Comparison of ENCODE assay signal across 9 cellular contexts in the genomic region with DNA sequence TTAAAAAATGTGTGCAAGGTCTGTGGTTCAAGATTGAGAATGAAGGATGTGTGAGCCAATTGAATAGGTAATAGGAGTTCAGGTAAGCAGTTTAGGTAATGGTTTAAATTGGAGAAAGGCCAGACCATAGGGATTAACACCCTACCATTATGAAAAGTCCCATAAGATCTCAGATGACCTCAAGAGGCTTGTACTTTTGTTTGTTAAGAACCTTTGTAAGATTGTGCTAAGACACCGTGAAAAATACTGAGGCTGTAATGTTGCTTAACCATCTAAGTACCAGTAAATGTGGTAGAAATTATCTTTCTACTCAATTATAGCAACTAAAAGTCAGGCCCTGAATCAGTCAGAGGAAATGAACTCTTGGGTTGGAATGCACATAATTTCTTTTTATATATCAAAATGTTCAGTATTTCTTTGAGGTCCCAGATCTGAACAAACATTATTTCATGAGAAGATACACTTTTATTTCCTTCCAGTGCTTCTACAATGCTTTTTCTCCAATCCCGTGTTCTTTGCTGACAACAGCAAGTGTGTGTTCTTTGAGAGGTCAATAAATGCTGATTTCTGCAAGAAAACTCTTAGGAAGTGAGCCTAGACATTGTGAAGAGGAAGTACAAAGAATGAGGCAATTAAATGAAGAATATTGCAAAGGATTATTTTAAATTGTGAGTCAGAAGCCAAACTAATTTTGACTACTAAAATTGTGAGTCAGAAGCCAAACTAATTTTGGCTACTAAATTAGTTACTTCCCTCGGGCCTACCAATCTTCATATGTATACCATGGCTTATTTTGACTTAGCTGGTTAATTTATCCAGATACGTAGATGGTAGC.
DNase-seq lines count a peak whose midpoint lies in the region; ATAC-seq and TF ChIP-seq lines count a peak whose summit lies in the region.
"Had no signal": no experiment of that assay in that cellular context is flagged by ENCODE, and none has a peak within 500 bp of the region (broad histone marks: within the 10 kb centered on the region; RNA-seq: fewer than 3 reads in every experiment).

No MANE protein-coding gene starts in this region.

- no peak for TF ChIP-seq POLR2A in body of pancreas (IDR thresholded peaks at IDR 0.05)

- H3K4me2 ChIP-seq in neuronal stem cell (ENCODE audit: insufficient read depth, low read length, poor library complexity, severe bottlenecking), result no peak overlapping the region

- H3K27ac ChIP-seq in A673 (ENCODE audit: low read depth, low read length, poor library complexity, severe bottlenecking), result peak overlapping the region; percentile 81
- peak overlapping the region; percentile 10 for H3K27ac ChIP-seq in layer of hippocampus (ENCODE audit: low read depth, low read length)
- H3K27ac ChIP-seq in body of pancreas, result peak overlapping the region in 2 of 4 donors; percentile 17 to 55
- H3K27ac ChIP-seq in neuronal stem cell (replicated peaks; ENCODE audit: low read length), result no peak overlapping the region

- ATAC-seq in T-helper 17 cell (no peak), body of pancreas (no peak)
- ATAC-seq: left colon had no signal

- no peak overlapping the region for H3K18ac ChIP-seq in neuronal stem cell (ENCODE audit: low read length)

- no peak overlapping the region for H3K14ac ChIP-seq in neuronal stem cell (ENCODE audit: low read length)

- H3K4me1 Mint-ChIP-seq in T-helper 17 cell, result peaks cover 34% of the 10 kb centered on the region

- H2AK5ac ChIP-seq in neuronal stem cell (ENCODE audit: low read depth, low read length), result no peak overlapping the region

- no peak overlapping the region for H3K4me3 Mint-ChIP-seq in T-helper 17 cell

- H3K4me3 ChIP-seq in A673 (ENCODE audit: low read depth, low read length, poor library complexity, severe bottlenecking) (peak overlapping the region; percentile 5), body of pancreas (no peak overlapping the region), neuronal stem cell (ENCODE audit: low read length in 2 of 2) (no peak overlapping the region)

- H4K8ac ChIP-seq in neuronal stem cell (ENCODE audit: low read depth, low read length), result no peak overlapping the region

- peak; percentile 92 for DNase-seq in A673 (ENCODE audit: low spot score)
- DNase-seq in HCEC 1CT, result peak; percentile 72
- DNase-seq in T-helper 17 cell, result no peak
- DNase-seq in NCI-H2171 (lab: John Stamatoyannopoulos, UW), result no peak
- DNase-seq in body of pancreas, result no peak
- DNase-seq in neuronal stem cell (ENCODE audit: low spot score), result no peak
- no peak for DNase-seq in NCI-H748 (lab: John Stamatoyannopoulos, UW; ENCODE audit: unreplicated experiment)
- DNase-seq: left colon had no signal

- CTCF ChIA-PET in A673 (lab: Charles Lee), result interaction anchor here (0.6 kb wide), 1 partner anchor 83 kb away, joined by 3 read pairs; no protein-coding TSS in a partner anchor

- H2BK120ac ChIP-seq in neuronal stem cell (ENCODE audit: low read depth, low read length), result no peak overlapping the region

- H3K36me3 ChIP-seq in A673 (ENCODE audit: insufficient read depth, low read length, poor library complexity, severe bottlenecking), result no peaks in the 10 kb centered on the region
- no peaks in the 10 kb centered on the region for H3K36me3 ChIP-seq in body of pancreas (replicated peaks in 1 of 2; ENCODE audit: insufficient read depth in 1 of 2, low read depth in 2 of 2)
- no peaks in the 10 kb centered on the region for H3K36me3 ChIP-seq in neuronal stem cell (replicated peaks in 1 of 2; ENCODE audit: control insufficient read depth in 2 of 2, insufficient read depth in 2 of 2, low read length in 2 of 2)

- H3K9ac ChIP-seq in neuronal stem cell (ENCODE audit: low read depth, low read length, poor library complexity), result no peak overlapping the region

- no peak overlapping the region for H2BK15ac ChIP-seq in neuronal stem cell (ENCODE audit: low read length)

- H3K27me3 ChIP-seq in A673 (replicated peaks; ENCODE audit: insufficient read depth, low read depth, low read length, poor library complexity), result no peaks in the 10 kb centered on the region
- H3K27me3 ChIP-seq in layer of hippocampus (ENCODE audit: control insufficient read depth, insufficient read depth, low read length), result no peaks in the 10 kb centered on the region
- no peaks in the 10 kb centered on the region for H3K27me3 ChIP-seq in body of pancreas
- H3K27me3 ChIP-seq in neuronal stem cell (ENCODE audit: control insufficient read depth in 3 of 3, insufficient read depth in 3 of 3, low read depth in 1 of 3, low read length in 3 of 3), result no peaks in the 10 kb centered on the region

- H3K79me1 ChIP-seq in neuronal stem cell (ENCODE audit: low read depth, low read length), result peaks cover 4% of the 10 kb centered on the region

- no peak overlapping the region for H2BK12ac ChIP-seq in neuronal stem cell (ENCODE audit: low read length)

- H4K91ac ChIP-seq in neuronal stem cell (ENCODE audit: low read depth, low read length, poor library complexity), result no peak overlapping the region

- POLR2A ChIA-PET in A673 (lab: Charles Lee; ENCODE audit: low non-redundant PET), result no interaction called here

- no peak overlapping the region for H2BK5ac ChIP-seq in neuronal stem cell (ENCODE audit: low read length)

- no peak overlapping the region for H3K4ac ChIP-seq in neuronal stem cell (ENCODE audit: low read length)

- intact Hi-C loops in A673 (cut with micrococcal nuclease; ENCODE audit: unreplicated experiment), result loop anchor here (2.0 to 5.0 kb wide), 2 partner anchors 62 to 168 kb away; no protein-coding TSS in a partner anchor
- intact Hi-C loops in body of pancreas (cut with DNase I), result no loop called here

- peaks cover 2% of the 10 kb centered on the region for H3K36me3 Mint-ChIP-seq in T-helper 17 cell (ENCODE audit: low read depth)

- WGBS in body of pancreas, 2 donors, result 57 to 81% methylated on average over 4 of the region's 4 CpGs
- WGBS in neuronal stem cell (ENCODE audit: extremely low coverage in 2 of 2, insufficient read length in 2 of 2, insufficient replicate concordance in 1 of 2), 2 donors, result no CpG with 5 or more reads among the region's 4 CpGs

- BruUV-seq in A673 (replicated peaks; lab: Mats Ljungman, UMichigan), result no TSS peak

- H3K9me3 ChIP-seq in A673 (ENCODE audit: low read depth, low read length, poor library complexity, severe bottlenecking), result no peaks in the 10 kb centered on the region
- H3K9me3 ChIP-seq in T-helper 17 cell (ENCODE audit: control insufficient read depth, low read length, poor library complexity, severe bottlenecking), result no peaks in the 10 kb centered on the region
- no peaks in the 10 kb centered on the region for H3K9me3 ChIP-seq in body of pancreas
- H3K9me3 ChIP-seq in neuronal stem cell (replicated peaks in 1 of 2; ENCODE audit: control insufficient read depth in 2 of 2, insufficient read depth in 1 of 2, low read depth in 1 of 2, low read length in 2 of 2), result no peaks in the 10 kb centered on the region

- no peak overlapping the region for H3K23ac ChIP-seq in neuronal stem cell (ENCODE audit: low read depth, low read length, poor library complexity)

- TF ChIP-seq CTCF in A673 (conservative IDR thresholded peaks at IDR 0.05; ENCODE audit: low read depth, low read length) (no peak), body of pancreas (IDR thresholded peaks at IDR 0.05) (no peak)

- H3K27me3 Mint-ChIP-seq in T-helper 17 cell, result no peaks in the 10 kb centered on the region

- peak overlapping the region; percentile 78 for H3K27ac Mint-ChIP-seq in T-helper 17 cell

- H3K4me1 ChIP-seq in A673 (ENCODE audit: insufficient read depth, low read length, poor library complexity, severe bottlenecking), result peaks cover 99% of the 10 kb centered on the region
- H3K4me1 ChIP-seq in body of pancreas, result peaks cover 17% of the 10 kb centered on the region
- peaks cover 4 to 17% of the 10 kb centered on the region in 2 donors for H3K4me1 ChIP-seq in neuronal stem cell (ENCODE audit: control insufficient read depth in 2 of 2, insufficient read depth in 1 of 2, low read depth in 1 of 2, low read length in 2 of 2)

- no peak overlapping the region for H2AFZ ChIP-seq in neuronal stem cell (ENCODE audit: low read length)

Comparison
In these comparisons a context has a peak if more than half of its experiments do, and no peak if none do; other contexts are left out.
1. DNase-seq: peak in A673 (single experiment) and HCEC 1CT (single experiment); none in T-helper 17 cell (0 of 3), NCI-H2171 (single experiment), body of pancreas (0 of 4), neuronal stem cell (single experiment) and NCI-H748 (single experiment).